Comparison of ENCODE assay signal across 9 cellular contexts in the genomic region with DNA sequence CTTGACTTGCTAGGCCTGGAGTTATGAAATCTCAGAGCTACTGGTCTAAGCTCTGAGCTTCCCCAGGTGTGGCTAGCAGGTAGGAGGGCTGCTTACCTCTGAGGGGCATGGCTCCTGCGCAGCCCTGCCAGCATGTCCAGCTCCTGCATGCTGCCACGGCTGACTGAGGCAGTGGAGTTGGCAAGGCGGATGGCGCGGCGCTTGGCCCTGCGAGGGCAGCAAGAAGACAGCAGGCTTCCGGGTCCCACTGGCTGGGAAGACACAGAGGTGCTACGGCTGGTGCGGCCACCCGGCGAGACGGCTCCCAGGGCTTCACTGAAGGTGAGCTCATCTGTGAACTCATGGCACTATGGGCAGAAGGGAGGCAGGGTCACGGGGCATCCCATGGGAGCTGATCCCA.
"Had no signal": no experiment of that assay in that cellular context is flagged by ENCODE, and none has a peak within 500 bp of the region (broad histone marks: within the 10 kb centered on the region; RNA-seq: fewer than 3 reads in every experiment).

No MANE protein-coding gene starts in this region.

- H3K4me3 ChIP-seq: GM23248, GM23338, HAP-1 had no signal

- H3K4me2 ChIP-seq: GM23338 had no signal

- H3K9me3 ChIP-seq: HAP-1 had no signal

- ATAC-seq: GM23338, HCT116 had no signal

- H2AFZ ChIP-seq: GM23248, GM23338 had no signal

- H3K27ac ChIP-seq: GM23248 had no signal

- H3K36me3 ChIP-seq: HAP-1 had no signal

- DNase-seq: GM23248, GOT3, H7, H9, HCEC 1CT, HFFc6 had no signal

- H3K4me1 ChIP-seq: HAP-1 had no signal

- H3K9ac ChIP-seq: GM23248 had no signal
